In genomic region chr16:73000907-73001521, GRCh38 we compare ENCODE assay signal across 1 cellular context.
TF ChIP-seq lines count a peak whose summit lies in the region.

No MANE protein-coding gene starts in this region.

TF ChIP-seq in HepG2, 621 proteins besides CTCF, POLR2A, EP300 and RAD21 (continued from another document):
- no peak for TF ChIP-seq SNAI1 (CRISPR knock-in tag; IDR thresholded peaks at IDR 0.05; ENCODE audit: borderline replicate concordance)
- TF ChIP-seq ZNF678 (CRISPR knock-in tag; IDR thresholded peaks at IDR 0.05) = no peak
- peak; percentile 38; the same call in 1 of the 2 replicates for TF ChIP-seq PITX1 (CRISPR knock-in tag; IDR thresholded peaks at IDR 0.05)
- no peak for TF ChIP-seq ZNF609 (CRISPR knock-in tag; IDR thresholded peaks at IDR 0.05; ENCODE audit: borderline replicate concordance)
- TF ChIP-seq ZBTB20 (CRISPR knock-in tag; IDR thresholded peaks at IDR 0.05; ENCODE audit: borderline replicate concordance, low read depth) = peak; percentile 26; the same call in 1 of the 2 replicates
- no peak for TF ChIP-seq GMEB2 (CRISPR knock-in tag; IDR thresholded peaks at IDR 0.05; ENCODE audit: low read depth)
